8 cellular contexts compared by ENCODE assay signal in genomic region chr7:4791738-4792536, GRCh38. TPM values are rescaled to one million over a fixed set of nuclear protein-coding genes. Genes with fewer than 3 reads are reported as not detected.
DNase-seq lines count a peak whose midpoint lies in the region; ATAC-seq and TF ChIP-seq lines count a peak whose summit lies in the region.

No MANE protein-coding gene starts in this region.

- CTCF ChIA-PET in CD4-positive, alpha-beta T cell (lab: Charles Lee): interaction anchor here (0.5 to 2.0 kb wide), 7 partner anchors 13 to 277 kb away, joined by 3 to 23 read pairs (median 5); partner anchors contain the start of genes AP5Z1 and RADIL

- no peaks in the 10 kb centered on the region for H4K20me1 ChIP-seq in Karpas-422 (ENCODE audit: insufficient read depth, low read depth, low read length)

- H3K9me3 ChIP-seq in CD4-positive, alpha-beta T cell (ENCODE audit: control insufficient read depth, low read length): no peaks in the 10 kb centered on the region
- H3K9me3 ChIP-seq in Karpas-422 (ENCODE audit: low read length): no peaks in the 10 kb centered on the region

- H3K9me3 Mint-ChIP-seq in CD4-positive, alpha-beta T cell: no peaks in the 10 kb centered on the region

- H3K9me2 ChIP-seq in Karpas-422 (replicated peaks; ENCODE audit: insufficient read depth, low read length): no peaks in the 10 kb centered on the region

- intact Hi-C loops in CD4-positive, alpha-beta T cell (cut with DNase I, micrococcal nuclease): loop anchor here in 1 of 2 experiments (2.0 kb wide), 1 partner anchor 15 kb away; no protein-coding TSS in a partner anchor

- H3K4me1 Mint-ChIP-seq in CD4-positive, alpha-beta T cell (ENCODE audit: low read depth): no peaks in the 10 kb centered on the region

- DNase-seq in CD4-positive, alpha-beta T cell: peak; percentile 75 to 86 (median 79)
- peak; percentile 66 for DNase-seq in Karpas-422
- peak; percentile 84 for DNase-seq in activated CD8-positive, alpha-beta memory T cell treated with anti-CD3 and anti-CD28 coated beads, Interleukin-2, amount 50 U/mL, for 4 hours
- peak; percentile 81 to 88 for DNase-seq in erythroblast (lab: John Stamatoyannopoulos, UW)
- DNase-seq in mucosa of gallbladder (ENCODE audit: low spot score): peak; percentile 75
- peak; percentile 75 for DNase-seq in stimulated activated CD8-positive, alpha-beta memory T cell treated with anti-CD3 and anti-CD28 coated beads, Interleukin-4, amount 100 ng/mL, for 24 hours (ENCODE audit: low read depth)

- POLR2A ChIA-PET in CD4-positive, alpha-beta T cell (lab: Charles Lee): interaction anchor here (0.7 to 4.4 kb wide), 4 partner anchors 9 to 398 kb away, joined by 3 to 63 read pairs (median 5); partner anchors contain the start of genes AP5Z1 and WIPI2

- H3K27ac ChIP-seq in CD4-positive, alpha-beta T cell (ENCODE audit: low read depth, low read length): no peak overlapping the region
- H3K27ac ChIP-seq in Karpas-422 (ENCODE audit: low read length): no peak overlapping the region

- no peak for TF ChIP-seq POLR2A in erythroblast (IDR thresholded peaks at IDR 0.05; ENCODE audit: low read length)

- no peak overlapping the region for H3K4me2 ChIP-seq in Karpas-422 (ENCODE audit: low read depth, low read length, poor library complexity, severe bottlenecking)

- H3K27me3 ChIP-seq in CD4-positive, alpha-beta T cell (ENCODE audit: control insufficient read depth, insufficient read depth, low read length): no peaks in the 10 kb centered on the region
- no peaks in the 10 kb centered on the region for H3K27me3 ChIP-seq in Karpas-422 (ENCODE audit: low read length)

- peaks cover 27% of the 10 kb centered on the region for H3K36me3 Mint-ChIP-seq in CD4-positive, alpha-beta T cell (ENCODE audit: low read depth)

- H3K4me3 Mint-ChIP-seq in CD4-positive, alpha-beta T cell: peak overlapping the region; percentile 11

- no peaks in the 10 kb centered on the region for H3K36me3 ChIP-seq in Karpas-422 (ENCODE audit: insufficient read depth, low read length)

- H3K27me3 Mint-ChIP-seq in CD4-positive, alpha-beta T cell: no peaks in the 10 kb centered on the region

- H3K4me3 ChIP-seq in Karpas-422 (ENCODE audit: low read length): no peak overlapping the region

- peak; percentile 90 for ATAC-seq in CD4-positive, alpha-beta T cell (ENCODE audit: poor library complexity)
- ATAC-seq in HG03108 (IDR thresholded peaks at IDR 0.05; ENCODE audit: unreplicated experiment) (no peak), GM18867 (IDR thresholded peaks at IDR 0.05; ENCODE audit: unreplicated experiment) (no peak)

- H3K27ac Mint-ChIP-seq in CD4-positive, alpha-beta T cell: no peak overlapping the region

- H3K79me2 ChIP-seq in Karpas-422 (ENCODE audit: low read length): no peaks in the 10 kb centered on the region

- H3K9ac ChIP-seq in Karpas-422 (ENCODE audit: low read length): no peak overlapping the region

- no peaks in the 10 kb centered on the region for H3K4me1 ChIP-seq in Karpas-422 (ENCODE audit: low read length)

- TF ChIP-seq CTCF in CD4-positive, alpha-beta T cell (IDR thresholded peaks at IDR 0.05): peak; percentile 86

- H2AFZ ChIP-seq in Karpas-422 (ENCODE audit: low read length): no peak overlapping the region

RNA-seq across cellular contexts. Expression of gene AP5Z1, which starts 16.5 kb away (rescaled TPM):
- 100 to 1,000 TPM in 1 of 2 experiments, 10 to 100 TPM in 1; 93.5 to 102 TPM for total RNA-seq in CD4-positive, alpha-beta T cell
- 14.5 and 41.1 TPM in 2 replicates for total RNA-seq in Karpas-422 (2014; rRNA removed; shearing (Covaris generic); ENCODE audit: low replicate concordance)
- total RNA-seq in mucosa of gallbladder: 45.0 TPM
